Comparison of ENCODE assay signal across 25 cellular contexts in genomic region chr3:99330281-99330680, GRCh38.
A peak's percentile ranks its signal among the peaks of the same experiment; 100 is the strongest.
DNase-seq lines count a peak whose midpoint lies in the region; ATAC-seq and TF ChIP-seq lines count a peak whose summit lies in the region.
"Had no signal": no experiment of that assay in that cellular context is flagged by ENCODE, and none has a peak within 500 bp of the region (broad histone marks: within the 10 kb centered on the region; RNA-seq: fewer than 3 reads in every experiment).

No MANE protein-coding gene starts in this region.

- no peak overlapping the region for H3K4me3 ChIP-seq in astrocyte of the spinal cord (ENCODE audit: low read depth, low read length)
- no peak overlapping the region for H3K4me3 ChIP-seq in aorta (ENCODE audit: low read length in 2 of 2)
- H3K4me3 ChIP-seq: breast epithelium, dorsolateral prefrontal cortex, gastroesophageal sphincter, pancreas, thyroid gland had no signal

- ATAC-seq in aorta (ENCODE audit: low FRiP score), result no peak
- no peak for ATAC-seq in stimulated activated effector memory CD8-positive, alpha-beta T cell treated with anti-CD3 and anti-CD28 coated beads, Interleukin-12 subunit alpha, Interleukin-12 subunit beta, amount 100 ng/mL, for 72 hours
- no peak for ATAC-seq in activated naive CD8-positive, alpha-beta T cell treated with anti-CD3 and anti-CD28 coated beads, Interleukin-2, amount 50 U/mL, for 24 hours
- ATAC-seq: gastroesophageal sphincter; naive thymus-derived CD4-positive, alpha-beta T cell; pancreas had no signal

- H3K27me3 ChIP-seq in aorta (ENCODE audit: control insufficient read depth in 1 of 2, insufficient read depth in 2 of 2, low read length in 1 of 2), result no peaks in the 10 kb centered on the region
- H3K27me3 ChIP-seq: breast epithelium, dorsolateral prefrontal cortex, gastroesophageal sphincter, pancreas, thyroid gland had no signal

- no peak overlapping the region for H3K4me3 Mint-ChIP-seq in stimulated activated effector memory CD8-positive, alpha-beta T cell treated with anti-CD3 and anti-CD28 coated beads, Interleukin-12 subunit alpha, Interleukin-12 subunit beta, amount 100 ng/mL, for 72 hours
- no peak overlapping the region for H3K4me3 Mint-ChIP-seq in activated naive CD8-positive, alpha-beta T cell treated with anti-CD3 and anti-CD28 coated beads, Interleukin-2, amount 50 U/mL, for 24 hours
- H3K4me3 Mint-ChIP-seq: activated naive CD4-positive, alpha-beta T cell treated with anti-CD3 and anti-CD28 coated beads, Interleukin-2, amount 50 U/mL, for 24 hours; CD4-positive, alpha-beta memory T cell; naive thymus-derived CD4-positive, alpha-beta T cell had no signal

- no peaks in the 10 kb centered on the region for H3K36me3 Mint-ChIP-seq in stimulated activated effector memory CD8-positive, alpha-beta T cell treated with anti-CD3 and anti-CD28 coated beads, Interleukin-12 subunit alpha, Interleukin-12 subunit beta, amount 100 ng/mL, for 72 hours
- H3K36me3 Mint-ChIP-seq in activated naive CD8-positive, alpha-beta T cell treated with anti-CD3 and anti-CD28 coated beads, Interleukin-2, amount 50 U/mL, for 24 hours (ENCODE audit: low read depth), result no peaks in the 10 kb centered on the region
- H3K36me3 Mint-ChIP-seq: activated naive CD4-positive, alpha-beta T cell treated with anti-CD3 and anti-CD28 coated beads, Interleukin-2, amount 50 U/mL, for 24 hours; CD4-positive, alpha-beta memory T cell; naive thymus-derived CD4-positive, alpha-beta T cell had no signal

- H3K4me1 ChIP-seq in aorta (ENCODE audit: control insufficient read depth in 1 of 2, insufficient read depth in 2 of 2, low read length in 2 of 2), result peaks cover 2 to 3% of the 10 kb centered on the region in 2 donors
- H3K4me1 ChIP-seq: breast epithelium, gastroesophageal sphincter, pancreas, thyroid gland had no signal

- H3K27ac ChIP-seq in aorta (ENCODE audit: low read depth in 1 of 2, low read length in 2 of 2), result no peak overlapping the region
- H3K27ac ChIP-seq: breast epithelium, dorsolateral prefrontal cortex, epithelial cell of prostate, gastroesophageal sphincter, pancreas, RWPE1, thyroid gland had no signal

- WGBS in aorta, 2 donors, result 3 to 6% methylated on average over 2 of the region's 2 CpGs

- no peak for TF ChIP-seq CTCF in astrocyte of the spinal cord (IDR thresholded peaks at IDR 0.05; ENCODE audit: low read depth, low read length)

- H3K36me3 ChIP-seq in aorta (ENCODE audit: control insufficient read depth in 1 of 2, insufficient read depth in 2 of 2, low read length in 1 of 2), result no peaks in the 10 kb centered on the region
- H3K36me3 ChIP-seq: breast epithelium, gastroesophageal sphincter, pancreas, thyroid gland had no signal

- peaks cover 3% of the 10 kb centered on the region for H3K9me3 Mint-ChIP-seq in stimulated activated effector memory CD8-positive, alpha-beta T cell treated with anti-CD3 and anti-CD28 coated beads, Interleukin-12 subunit alpha, Interleukin-12 subunit beta, amount 100 ng/mL, for 72 hours
- H3K9me3 Mint-ChIP-seq in activated naive CD8-positive, alpha-beta T cell treated with anti-CD3 and anti-CD28 coated beads, Interleukin-2, amount 50 U/mL, for 24 hours, result no peaks in the 10 kb centered on the region
- H3K9me3 Mint-ChIP-seq: activated naive CD4-positive, alpha-beta T cell treated with anti-CD3 and anti-CD28 coated beads, Interleukin-2, amount 50 U/mL, for 24 hours had no signal

- no peaks in the 10 kb centered on the region for H3K4me1 Mint-ChIP-seq in stimulated activated effector memory CD8-positive, alpha-beta T cell treated with anti-CD3 and anti-CD28 coated beads, Interleukin-12 subunit alpha, Interleukin-12 subunit beta, amount 100 ng/mL, for 72 hours
- H3K4me1 Mint-ChIP-seq in activated naive CD8-positive, alpha-beta T cell treated with anti-CD3 and anti-CD28 coated beads, Interleukin-2, amount 50 U/mL, for 24 hours, result no peaks in the 10 kb centered on the region
- H3K4me1 Mint-ChIP-seq: activated naive CD4-positive, alpha-beta T cell treated with anti-CD3 and anti-CD28 coated beads, Interleukin-2, amount 50 U/mL, for 24 hours; CD4-positive, alpha-beta memory T cell; naive thymus-derived CD4-positive, alpha-beta T cell had no signal

- H3K9me3 ChIP-seq in aorta (ENCODE audit: control insufficient read depth, low read length), result no peaks in the 10 kb centered on the region
- H3K9me3 ChIP-seq: breast epithelium, gastroesophageal sphincter, pancreas, thyroid gland had no signal

- no peak overlapping the region for H3K27ac Mint-ChIP-seq in stimulated activated effector memory CD8-positive, alpha-beta T cell treated with anti-CD3 and anti-CD28 coated beads, Interleukin-12 subunit alpha, Interleukin-12 subunit beta, amount 100 ng/mL, for 72 hours
- H3K27ac Mint-ChIP-seq in activated naive CD8-positive, alpha-beta T cell treated with anti-CD3 and anti-CD28 coated beads, Interleukin-2, amount 50 U/mL, for 24 hours, result no peak overlapping the region
- H3K27ac Mint-ChIP-seq: activated naive CD4-positive, alpha-beta T cell treated with anti-CD3 and anti-CD28 coated beads, Interleukin-2, amount 50 U/mL, for 24 hours; naive thymus-derived CD4-positive, alpha-beta T cell had no signal

- no peaks in the 10 kb centered on the region for H3K27me3 Mint-ChIP-seq in activated naive CD8-positive, alpha-beta T cell treated with anti-CD3 and anti-CD28 coated beads, Interleukin-2, amount 50 U/mL, for 24 hours
- H3K27me3 Mint-ChIP-seq: activated naive CD4-positive, alpha-beta T cell treated with anti-CD3 and anti-CD28 coated beads, Interleukin-2, amount 50 U/mL, for 24 hours; CD4-positive, alpha-beta memory T cell; naive thymus-derived CD4-positive, alpha-beta T cell had no signal

- DNase-seq in Daoy (ENCODE audit: low read depth) (peak; percentile 7), OCI-M1 (lab: John Stamatoyannopoulos, UW) (peak; percentile 92), astrocyte of the spinal cord (ENCODE audit: low read depth, low spot score) (peak; percentile 73), myocyte (ENCODE audit: low read depth) (peak; percentile 1), aorta (no peak), cerebellum (ENCODE audit: low spot score) (no peak)
- no peak for DNase-seq in stimulated activated effector memory CD8-positive, alpha-beta T cell treated with anti-CD3 and anti-CD28 coated beads, Interleukin-12 subunit alpha, Interleukin-12 subunit beta, amount 100 ng/mL, for 72 hours (ENCODE audit: low spot score in 2 of 2)
- no peak for DNase-seq in activated naive CD8-positive, alpha-beta T cell treated with anti-CD3 and anti-CD28 coated beads, Interleukin-2, amount 50 U/mL, for 24 hours
- DNase-seq: CD4-positive, alpha-beta memory T cell; dorsolateral prefrontal cortex; GOT3; KG1; kidney; naive thymus-derived CD4-positive, alpha-beta T cell; NCI-H2081; pancreas; stimulated activated CD4-positive, alpha-beta T cell treated with anti-CD3 and anti-CD28 coated beads, Interleukin-1b, Interleukin-23, amount 100 ng/mL, for 48 hours; stimulated activated naive CD4-positive, alpha-beta T cell; T1000; thyroid gland had no signal

- intact Hi-C loops in aorta (cut with DNase I), result no loop called here

- in situ Hi-C loops in astrocyte of the spinal cord (cut with HindIII; ENCODE audit: low sequenced_read_pairs), result no loop called here

Comparison
In these comparisons a context has a peak if more than half of its experiments do, and no peak if none do; other contexts are left out.
1. DNase-seq: peak in Daoy (single experiment), OCI-M1 (single experiment), astrocyte of the spinal cord (single experiment) and myocyte (single experiment); none in aorta (0 of 2), stimulated activated effector memory CD8-positive, alpha-beta T cell treated with anti-CD3 and anti-CD28 coated beads, Interleukin-12 subunit alpha, Interleukin-12 subunit beta, amount 100 ng/mL, for 72 hours (0 of 2), cerebellum (single experiment) and activated naive CD8-positive, alpha-beta T cell treated with anti-CD3 and anti-CD28 coated beads, Interleukin-2, amount 50 U/mL, for 24 hours (single experiment).